In the genomic region with DNA sequence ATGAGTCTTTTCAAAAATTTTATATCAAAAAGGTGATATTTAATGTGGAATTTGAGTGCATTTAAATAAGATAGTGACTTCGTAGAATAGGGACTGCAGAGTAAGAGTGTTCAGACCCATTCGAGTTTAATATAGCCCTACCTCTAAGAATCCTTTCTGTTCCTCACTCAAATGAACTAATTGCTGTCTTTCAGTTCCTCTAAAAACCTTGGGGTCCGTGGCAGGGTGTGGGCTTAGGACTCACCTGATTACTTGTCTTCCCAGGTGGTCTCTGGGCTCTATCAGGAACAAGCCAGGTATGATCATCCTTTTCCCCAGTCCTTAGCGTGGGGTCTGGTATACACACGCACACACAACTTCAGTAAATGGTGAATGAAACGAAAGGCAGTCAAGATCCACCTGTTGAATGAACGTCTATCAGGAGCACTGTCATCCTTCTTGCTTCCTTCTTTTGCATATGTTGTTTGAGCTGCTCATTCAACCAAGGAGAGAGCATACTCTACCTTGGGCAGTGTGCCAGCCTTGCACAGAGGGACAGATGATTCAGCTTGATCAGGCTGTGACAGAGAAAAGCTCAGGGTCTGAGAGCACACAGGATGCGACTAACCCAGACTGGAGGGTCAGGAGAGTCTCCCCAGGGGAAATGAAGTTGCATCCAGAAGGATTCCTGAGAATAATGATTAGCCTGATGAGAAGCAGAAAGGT, we compare ENCODE assay signal across 8 cellular contexts. TPM values are rescaled to one million over a fixed set of nuclear protein-coding genes. Genes with fewer than 3 reads are reported as not detected.
DNase-seq lines count a peak whose midpoint lies in the region; ATAC-seq and TF ChIP-seq lines count a peak whose summit lies in the region.

No MANE protein-coding gene starts in this region.

- H3F3A ChIP-seq in neural progenitor cell (ENCODE audit: low read depth): peaks cover 25% of the 10 kb centered on the region

- H3K79me2 ChIP-seq in neural progenitor cell (ENCODE audit: low read depth): peaks cover 36% of the 10 kb centered on the region

- intact Hi-C loops in CD8-positive, alpha-beta T cell (cut with DNase I, micrococcal nuclease): loop anchor here (5.0 to 10.0 kb wide), 10 partner anchors 37 to 1987 kb away; a partner anchor contains a TSS
- intact Hi-C loops in esophagus muscularis mucosa (cut with DNase I): loop anchor here (10.0 kb wide), 2 partner anchors 60 to 280 kb away; a partner anchor contains a TSS

- peak overlapping the region; percentile 89 for H2AFZ ChIP-seq in neural progenitor cell (replicated peaks)

- no peaks in the 10 kb centered on the region for H3K9me3 ChIP-seq in CD8-positive, alpha-beta T cell (ENCODE audit: low read length)
- H3K9me3 ChIP-seq in esophagus muscularis mucosa (no peaks in the 10 kb centered on the region), neural progenitor cell (ENCODE audit: low read depth) (no peaks in the 10 kb centered on the region), tibial nerve (no peaks in the 10 kb centered on the region)

- H3K27ac ChIP-seq in CD8-positive, alpha-beta T cell (ENCODE audit: low read depth, low read length): no peak overlapping the region
- peak overlapping the region; percentile 93 to 98 (median 95) for H3K27ac ChIP-seq in esophagus muscularis mucosa (replicated peaks in 1 of 4)
- H3K27ac ChIP-seq in neural progenitor cell: no peak overlapping the region
- H3K27ac ChIP-seq in tibial nerve: peak overlapping the region in 3 of 4 donors; percentile 93 to 99 (median 97)

- TF ChIP-seq CTCF in CD8-positive, alpha-beta T cell (IDR thresholded peaks at IDR 0.05): no peak
- no peak for TF ChIP-seq CTCF in esophagus muscularis mucosa (IDR thresholded peaks at IDR 0.05)
- no peak for TF ChIP-seq CTCF in neural progenitor cell (IDR thresholded peaks at IDR 0.05)
- TF ChIP-seq CTCF in tibial nerve (IDR thresholded peaks at IDR 0.05): no peak

- 61% methylated on average over 8 of the region's 8 CpGs for WGBS in esophagus muscularis mucosa
- 66 to 73% methylated on average over 8 of the region's 8 CpGs for WGBS in tibial nerve, 2 donors

- no peaks in the 10 kb centered on the region for H3K27me3 ChIP-seq in CD8-positive, alpha-beta T cell (ENCODE audit: insufficient read depth, low read length)
- no peaks in the 10 kb centered on the region for H3K27me3 ChIP-seq in esophagus muscularis mucosa
- H3K27me3 ChIP-seq in neural progenitor cell: no peaks in the 10 kb centered on the region
- no peaks in the 10 kb centered on the region for H3K27me3 ChIP-seq in tibial nerve

- H3K4me1 ChIP-seq in CD8-positive, alpha-beta T cell (ENCODE audit: insufficient read depth, low read length): peaks cover 35% of the 10 kb centered on the region
- H3K4me1 ChIP-seq in esophagus muscularis mucosa: peaks cover 12 to 33% (median 31%) of the 10 kb centered on the region in 4 donors
- peaks cover 24% of the 10 kb centered on the region for H3K4me1 ChIP-seq in neural progenitor cell
- H3K4me1 ChIP-seq in tibial nerve: peaks cover 0 to 37% (median 18%) of the 10 kb centered on the region in 4 donors

- no peaks in the 10 kb centered on the region for H3K27me3 Mint-ChIP-seq in CD8-positive, alpha-beta T cell (ENCODE audit: low read depth)
- H3K27me3 Mint-ChIP-seq in neural progenitor cell (ENCODE audit: insufficient read depth, low read depth): peaks cover 2% of the 10 kb centered on the region

- POLR2A ChIA-PET in CD8-positive, alpha-beta T cell (lab: Charles Lee): interaction anchor here (0.7 to 1.4 kb wide), 4 partner anchors 18 to 274 kb away, joined by 3 to 5 read pairs (median 4); a partner anchor contains a TSS

- CTCF ChIA-PET in CD8-positive, alpha-beta T cell (lab: Charles Lee): interaction anchor here (0.5 to 1.4 kb wide), 3 partner anchors 10 to 59 kb away, joined by 3 read pairs; no protein-coding TSS in a partner anchor

- H3K9ac ChIP-seq in neural progenitor cell: no peak overlapping the region

- ATAC-seq in CD8-positive, alpha-beta T cell: no peak
- peak; percentile 51 for ATAC-seq in GM19463 (IDR thresholded peaks at IDR 0.05; ENCODE audit: unreplicated experiment)
- ATAC-seq in HG03521 (IDR thresholded peaks at IDR 0.05; ENCODE audit: unreplicated experiment): peak; percentile 54

- no peak for TF ChIP-seq EP300 in esophagus muscularis mucosa (IDR thresholded peaks at IDR 0.05)
- TF ChIP-seq EP300 in tibial nerve (IDR thresholded peaks at IDR 0.05): no peak

- TF ChIP-seq POLR2A in esophagus muscularis mucosa (IDR thresholded peaks at IDR 0.05; ENCODE audit: low read depth): no peak
- TF ChIP-seq POLR2A in tibial nerve (IDR thresholded peaks at IDR 0.05): no peak

- peak in 6 of 7 experiments; percentile 39 to 65 (median 54) for DNase-seq in CD8-positive, alpha-beta T cell
- DNase-seq in NCI-H748 (lab: John Stamatoyannopoulos, UW; ENCODE audit: unreplicated experiment) (peak; percentile 93), esophagus muscularis mucosa (ENCODE audit: extremely low spot score) (peak; percentile 92), neural progenitor cell (ENCODE audit: low spot score) (no peak), tibial nerve (ENCODE audit: low spot score in 2 of 2) (peak; percentile 39 to 56)
- DNase-seq in activated CD8-positive, alpha-beta memory T cell treated with anti-CD3 and anti-CD28 coated beads, Interleukin-2, amount 50 U/mL, for 48 hours: peak; percentile 71

- no peak overlapping the region for H3K4me3 ChIP-seq in CD8-positive, alpha-beta T cell (ENCODE audit: low read depth, low read length)
- peak overlapping the region in 3 of 4 donors; percentile 71 to 98 (median 87) for H3K4me3 ChIP-seq in esophagus muscularis mucosa
- peak overlapping the region; percentile 84 for H3K4me3 ChIP-seq in neural progenitor cell
- peak overlapping the region in 1 of 4 donors; percentile 84 for H3K4me3 ChIP-seq in tibial nerve

- H3K4me3 Mint-ChIP-seq in CD8-positive, alpha-beta T cell: peak overlapping the region; percentile 98
- peak overlapping the region; percentile 96 for H3K4me3 Mint-ChIP-seq in neural progenitor cell

- peaks cover 6% of the 10 kb centered on the region for H3K36me3 Mint-ChIP-seq in CD8-positive, alpha-beta T cell
- H3K36me3 Mint-ChIP-seq in neural progenitor cell: no peaks in the 10 kb centered on the region

- H3K9me3 Mint-ChIP-seq in CD8-positive, alpha-beta T cell: no peaks in the 10 kb centered on the region
- H3K9me3 Mint-ChIP-seq in neural progenitor cell: no peaks in the 10 kb centered on the region

- peak overlapping the region; percentile 99 for H3K27ac Mint-ChIP-seq in CD8-positive, alpha-beta T cell
- H3K27ac Mint-ChIP-seq in neural progenitor cell: no peak overlapping the region

- peaks cover 32% of the 10 kb centered on the region for H4K20me1 ChIP-seq in neural progenitor cell (ENCODE audit: low read depth)

- peak overlapping the region; percentile 91 for H3K4me2 ChIP-seq in neural progenitor cell

- H3K4me1 Mint-ChIP-seq in CD8-positive, alpha-beta T cell (ENCODE audit: low read depth): peaks cover 23% of the 10 kb centered on the region
- peaks cover 23% of the 10 kb centered on the region for H3K4me1 Mint-ChIP-seq in neural progenitor cell

- no peaks in the 10 kb centered on the region for H3K36me3 ChIP-seq in CD8-positive, alpha-beta T cell (ENCODE audit: insufficient read depth, low read length)
- H3K36me3 ChIP-seq in esophagus muscularis mucosa: no peaks in the 10 kb centered on the region
- H3K36me3 ChIP-seq in neural progenitor cell: no peaks in the 10 kb centered on the region
- H3K36me3 ChIP-seq in tibial nerve: no peaks in the 10 kb centered on the region

RNA-seq across cellular contexts. Expression of a gene that starts 1.2 kb away (rescaled TPM):
- 100 to 1,000 TPM in 1 of 2 experiments, 10 to 100 TPM in 1; 95.9 to 103 TPM for total RNA-seq in CD8-positive, alpha-beta T cell
- total RNA-seq in esophagus muscularis mucosa: 100 to 1,000 TPM; 101 to 141 (median 115) TPM
- total RNA-seq in neural progenitor cell (ENCODE audit: low replicate concordance): 63.8 and 108 TPM in 2 replicates
- total RNA-seq in tibial nerve: 10 to 100 TPM; 56.7 to 84.3 (median 76.2) TPM

Comparison
In these comparisons a context has a peak if more than half of its experiments do, and no peak if none do; other contexts are left out.
1. H3K27ac ChIP-seq: peak in esophagus muscularis mucosa (4 of 4) and tibial nerve (3 of 4); none in CD8-positive, alpha-beta T cell (single experiment) and neural progenitor cell (single experiment).